22 cellular contexts compared by ENCODE assay signal in the genomic region with DNA sequence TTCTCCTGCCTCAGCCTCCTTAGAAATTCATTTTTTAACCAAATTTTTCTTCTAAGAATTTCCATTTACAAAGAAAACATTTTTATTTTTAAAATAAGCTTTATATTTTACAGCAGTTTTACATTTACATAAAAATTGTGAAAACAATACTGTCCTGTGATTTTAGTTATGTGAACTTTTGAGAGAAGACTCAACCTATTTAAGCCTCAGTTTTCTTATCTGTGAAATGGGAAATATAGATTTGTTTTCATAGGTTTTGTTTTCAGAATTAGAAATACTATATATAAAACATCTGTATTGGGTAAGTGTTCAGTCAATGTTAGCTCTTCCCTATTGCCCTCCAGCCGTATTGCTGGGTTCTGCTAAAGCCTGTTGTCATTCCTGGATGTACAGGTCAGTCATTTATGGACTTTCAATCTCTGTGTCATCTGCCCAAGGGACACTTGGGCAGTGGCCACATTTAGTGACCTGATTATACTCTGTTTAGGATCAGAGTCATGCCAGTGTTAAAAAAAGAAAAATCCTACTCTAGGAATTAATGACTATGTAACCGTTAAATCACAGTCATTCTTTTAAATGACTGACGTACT. TPM values are rescaled to one million over a fixed set of nuclear protein-coding genes. Genes with fewer than 3 reads are reported as not detected.
DNase-seq lines count a peak whose midpoint lies in the region; ATAC-seq, FAIRE-seq and TF ChIP-seq lines count a peak whose summit lies in the region.
"Had no signal": no experiment of that assay in that cellular context is flagged by ENCODE, and none has a peak within 500 bp of the region (broad histone marks: within the 10 kb centered on the region; RNA-seq: fewer than 3 reads in every experiment).

No MANE protein-coding gene starts in this region.

- H3K27ac ChIP-seq in esophagus muscularis mucosa (replicated peaks in 1 of 4) (peak overlapping the region in 3 of 4 donors; percentile 29 to 70 (median 65)), right lobe of liver (peak overlapping the region in 1 of 3 donors; percentile 71)

- ATAC-seq in right lobe of liver (peak; percentile 92 to 97 (median 95)), HG03039 (IDR thresholded peaks at IDR 0.05; ENCODE audit: unreplicated experiment) (no peak), GM18502 (IDR thresholded peaks at IDR 0.05; ENCODE audit: poor library complexity, unreplicated experiment) (no peak)
- no peak for ATAC-seq in activated naive CD8-positive, alpha-beta T cell treated with anti-CD3 and anti-CD28 coated beads, Interleukin-2, amount 50 U/mL, for 24 hours

- no peak overlapping the region for H3K27ac Mint-ChIP-seq in activated naive CD8-positive, alpha-beta T cell treated with anti-CD3 and anti-CD28 coated beads, Interleukin-2, amount 50 U/mL, for 24 hours
- no peak overlapping the region for H3K27ac Mint-ChIP-seq in activated naive CD4-positive, alpha-beta T cell treated with anti-CD3 and anti-CD28 coated beads, Interleukin-2, amount 10 ng/mL, durations not matched to agents 7 days and 5 days

- intact Hi-C loops in esophagus muscularis mucosa (cut with DNase I), result no loop called here
- intact Hi-C loops in right lobe of liver (cut with DNase I), result no loop called here

- no peak for TF ChIP-seq CTCF in GM12865 (IDR thresholded peaks at IDR 0.05; ENCODE audit: insufficient read depth, low read depth, low read length, missing control alignments)
- TF ChIP-seq CTCF in esophagus muscularis mucosa (IDR thresholded peaks at IDR 0.05), result no peak
- no peak for TF ChIP-seq CTCF in right lobe of liver (IDR thresholded peaks at IDR 0.05)

- H3K4me3 Mint-ChIP-seq in activated naive CD8-positive, alpha-beta T cell treated with anti-CD3 and anti-CD28 coated beads, Interleukin-2, amount 50 U/mL, for 24 hours, result no peak overlapping the region
- H3K4me3 Mint-ChIP-seq in activated naive CD4-positive, alpha-beta T cell treated with anti-CD3 and anti-CD28 coated beads, Interleukin-2, amount 10 ng/mL, durations not matched to agents 7 days and 5 days, result no peak overlapping the region

- H3K9me3 ChIP-seq in esophagus muscularis mucosa (no peaks in the 10 kb centered on the region), right lobe of liver (no peaks in the 10 kb centered on the region)
- H3K9me3 ChIP-seq: BE2C had no signal

- TF ChIP-seq EP300 in esophagus muscularis mucosa (IDR thresholded peaks at IDR 0.05), result no peak

- H3K9me3 Mint-ChIP-seq in activated naive CD8-positive, alpha-beta T cell treated with anti-CD3 and anti-CD28 coated beads, Interleukin-2, amount 50 U/mL, for 24 hours, result no peaks in the 10 kb centered on the region
- H3K9me3 Mint-ChIP-seq in activated naive CD4-positive, alpha-beta T cell treated with anti-CD3 and anti-CD28 coated beads, Interleukin-2, amount 10 ng/mL, durations not matched to agents 7 days and 5 days, result peaks cover 2% of the 10 kb centered on the region

- TF ChIP-seq POLR2A in esophagus muscularis mucosa (IDR thresholded peaks at IDR 0.05; ENCODE audit: low read depth) (no peak), right lobe of liver (IDR thresholded peaks at IDR 0.05) (no peak)

- H3K4me3 ChIP-seq in GM12865 (ENCODE audit: low read depth, low read length), result no peak overlapping the region
- H3K4me3 ChIP-seq in esophagus muscularis mucosa, result no peak overlapping the region
- no peak overlapping the region for H3K4me3 ChIP-seq in right lobe of liver

- CTCF ChIA-PET in activated naive CD4-positive, alpha-beta T cell treated with anti-CD3 and anti-CD28 coated beads, Interleukin-2, amount 10 ng/mL, durations not matched to agents 7 days and 5 days (lab: Charles Lee), result no interaction called here

- peaks cover 0 to 40% (median 40%) of the 10 kb centered on the region in 4 donors for H3K4me1 ChIP-seq in esophagus muscularis mucosa
- peaks cover 0 to 21% (median 0%) of the 10 kb centered on the region in 4 donors for H3K4me1 ChIP-seq in right lobe of liver

- WGBS in esophagus muscularis mucosa, result 32% methylated on average over 3 of the region's 3 CpGs
- 20% methylated on average over 3 of the region's 3 CpGs for WGBS in right lobe of liver (ENCODE audit: insufficient coverage, low coverage, low lambda C conversion rate, missing lambda C conversion rate)

- H3K27me3 Mint-ChIP-seq in activated naive CD8-positive, alpha-beta T cell treated with anti-CD3 and anti-CD28 coated beads, Interleukin-2, amount 50 U/mL, for 24 hours, result no peaks in the 10 kb centered on the region
- H3K27me3 Mint-ChIP-seq in activated naive CD4-positive, alpha-beta T cell treated with anti-CD3 and anti-CD28 coated beads, Interleukin-2, amount 10 ng/mL, durations not matched to agents 7 days and 5 days, result no peaks in the 10 kb centered on the region

- no peaks in the 10 kb centered on the region for H3K36me3 ChIP-seq in esophagus muscularis mucosa
- no peaks in the 10 kb centered on the region for H3K36me3 ChIP-seq in right lobe of liver
- H3K36me3 ChIP-seq: BE2C had no signal

- H3K36me3 Mint-ChIP-seq in activated naive CD8-positive, alpha-beta T cell treated with anti-CD3 and anti-CD28 coated beads, Interleukin-2, amount 50 U/mL, for 24 hours (ENCODE audit: low read depth), result no peaks in the 10 kb centered on the region
- no peaks in the 10 kb centered on the region for H3K36me3 Mint-ChIP-seq in activated naive CD4-positive, alpha-beta T cell treated with anti-CD3 and anti-CD28 coated beads, Interleukin-2, amount 10 ng/mL, durations not matched to agents 7 days and 5 days

- FAIRE-seq in RCC 7860 (lab: Jason Lieb, UNC), result no peak
- FAIRE-seq: GM12892, GM18507 had no signal

- peak; percentile 18 for DNase-seq in GM12865 (ENCODE audit: low read depth)
- DNase-seq in RCC 7860 (ENCODE audit: low spot score), result peak; percentile 7
- no peak for DNase-seq in esophagus muscularis mucosa (ENCODE audit: extremely low spot score)
- DNase-seq in right lobe of liver, result peak in 2 of 3 donors; percentile 33 to 78
- DNase-seq in activated naive CD8-positive, alpha-beta T cell treated with anti-CD3 and anti-CD28 coated beads, Interleukin-2, amount 50 U/mL, for 24 hours, result no peak
- DNase-seq in activated naive CD4-positive, alpha-beta T cell treated with anti-CD3 and anti-CD28 coated beads, Interleukin-2, amount 10 ng/mL, durations not matched to agents 7 days and 5 days, result no peak
- DNase-seq: BE2C, DMS79, GOT3, HCEC 1CT, MM.1S, NCI-H1048, NCI-H1436, NCI-H187 treated with DMSO at 0.1 percent for 48 hours, NCI-H2107, NCI-H446 treated with DMSO at 0.1 percent for 48 hours, NCI-H526 treated with DMSO at 0.1 percent for 48 hours, SHP77 had no signal

- H3K27me3 ChIP-seq in esophagus muscularis mucosa (no peaks in the 10 kb centered on the region), right lobe of liver (no peaks in the 10 kb centered on the region)
- H3K27me3 ChIP-seq: BE2C had no signal

- peaks cover 8% of the 10 kb centered on the region for H3K4me1 Mint-ChIP-seq in activated naive CD8-positive, alpha-beta T cell treated with anti-CD3 and anti-CD28 coated beads, Interleukin-2, amount 50 U/mL, for 24 hours
- H3K4me1 Mint-ChIP-seq in activated naive CD4-positive, alpha-beta T cell treated with anti-CD3 and anti-CD28 coated beads, Interleukin-2, amount 10 ng/mL, durations not matched to agents 7 days and 5 days, result peaks cover 3% of the 10 kb centered on the region

RNA-seq across cellular contexts. Expression of gene KRAS, which starts 22.3 kb away (rescaled TPM):
- total RNA-seq in esophagus muscularis mucosa (10 to 100 TPM; 29.0 to 37.0 (median 34.1) TPM), right lobe of liver (10 to 100 TPM; 10.1 to 28.8 (median 10.9) TPM)

Comparison
In these comparisons a context has a peak if more than half of its experiments do, and no peak if none do; other contexts are left out.
1. DNase-seq: peak in GM12865 (single experiment), RCC 7860 (single experiment) and right lobe of liver (2 of 3); none in esophagus muscularis mucosa (single experiment), activated naive CD8-positive, alpha-beta T cell treated with anti-CD3 and anti-CD28 coated beads, Interleukin-2, amount 50 U/mL, for 24 hours (single experiment) and activated naive CD4-positive, alpha-beta T cell treated with anti-CD3 and anti-CD28 coated beads, Interleukin-2, amount 10 ng/mL, durations not matched to agents 7 days and 5 days (single experiment).
2. ATAC-seq: peak in right lobe of liver (4 of 4); none in activated naive CD8-positive, alpha-beta T cell treated with anti-CD3 and anti-CD28 coated beads, Interleukin-2, amount 50 U/mL, for 24 hours (single experiment), HG03039 (single experiment) and GM18502 (single experiment).